8 cellular contexts compared by ENCODE assay signal in genomic region chr7:80078159-80078731, GRCh38. TPM values are rescaled to one million over a fixed set of nuclear protein-coding genes. Genes with fewer than 3 reads are reported as not detected.
DNase-seq lines count a peak whose midpoint lies in the region; ATAC-seq, FAIRE-seq and TF ChIP-seq lines count a peak whose summit lies in the region.

No MANE protein-coding gene starts in this region.

- peaks cover 12% of the 10 kb centered on the region for H3K4me1 Mint-ChIP-seq in CD14-positive monocyte
- peaks cover 11% of the 10 kb centered on the region for H3K4me1 Mint-ChIP-seq in activated naive CD8-positive, alpha-beta T cell treated with anti-CD3 and anti-CD28 coated beads, Interleukin-2, amount 10 ng/mL, durations not matched to agents 7 days and 5 days

- peak; percentile 56 for ATAC-seq in activated naive CD8-positive, alpha-beta T cell treated with anti-CD3 and anti-CD28 coated beads, Interleukin-2, amount 10 ng/mL, durations not matched to agents 7 days and 5 days (ENCODE audit: low read depth)
- no peak for ATAC-seq in aorta (ENCODE audit: low FRiP score)

- H3K27ac Mint-ChIP-seq in CD14-positive monocyte = peak overlapping the region in 3 of 7 donors; percentile 2 to 27 (median 25)
- peak overlapping the region; percentile 81 for H3K27ac Mint-ChIP-seq in activated naive CD8-positive, alpha-beta T cell treated with anti-CD3 and anti-CD28 coated beads, Interleukin-2, amount 10 ng/mL, durations not matched to agents 7 days and 5 days

- H3K4me3 ChIP-seq in vagina (peak overlapping the region; percentile 25 to 26), aorta (ENCODE audit: low read length in 2 of 2) (no peak overlapping the region)

- H3K4me1 ChIP-seq in vagina = no peaks in the 10 kb centered on the region
- H3K4me1 ChIP-seq in aorta (ENCODE audit: control insufficient read depth in 1 of 2, insufficient read depth in 2 of 2, low read length in 2 of 2) = no peaks in the 10 kb centered on the region

- no peak overlapping the region for H3K27ac ChIP-seq in vagina
- H3K27ac ChIP-seq in aorta (ENCODE audit: low read depth in 1 of 2, low read length in 2 of 2) = no peak overlapping the region

- no peak for FAIRE-seq in frontal cortex (lab: Jason Lieb, UNC)

- no peaks in the 10 kb centered on the region for H3K27me3 ChIP-seq in vagina
- H3K27me3 ChIP-seq in aorta (ENCODE audit: control insufficient read depth in 1 of 2, insufficient read depth in 2 of 2, low read length in 1 of 2) = no peaks in the 10 kb centered on the region

- TF ChIP-seq CTCF in CD14-positive monocyte (IDR thresholded peaks at IDR 0.05) (no peak), vagina (IDR thresholded peaks at IDR 0.05) (no peak)

- H3K4me3 Mint-ChIP-seq in CD14-positive monocyte = peak overlapping the region; percentile 75 to 95
- H3K4me3 Mint-ChIP-seq in activated naive CD8-positive, alpha-beta T cell treated with anti-CD3 and anti-CD28 coated beads, Interleukin-2, amount 10 ng/mL, durations not matched to agents 7 days and 5 days = peak overlapping the region; percentile 83

- TF ChIP-seq POLR2A in vagina (IDR thresholded peaks at IDR 0.05) = no peak

- WGBS in aorta, 2 donors = 59 to 61% methylated on average over 5 of the region's 5 CpGs

- H3K9me3 ChIP-seq in vagina (no peaks in the 10 kb centered on the region), aorta (ENCODE audit: control insufficient read depth, low read length) (no peaks in the 10 kb centered on the region)

- intact Hi-C loops in CD14-positive monocyte (cut with micrococcal nuclease) (no loop called here), vagina (cut with DNase I) (no loop called here), aorta (cut with DNase I) (no loop called here)

- DNase-seq in CD14-positive monocyte (ENCODE audit: low spot score) = no peak
- peak; percentile 27 to 51 for DNase-seq in Kasumi-1 (lab: John Stamatoyannopoulos, UW)
- DNase-seq in activated naive CD8-positive, alpha-beta T cell treated with anti-CD3 and anti-CD28 coated beads, Interleukin-2, amount 10 ng/mL, durations not matched to agents 7 days and 5 days = no peak
- DNase-seq in lung microvascular endothelial cell (ENCODE audit: low read depth in 2 of 2) = peak; percentile 45 to 71
- no peak for DNase-seq in vagina (ENCODE audit: extremely low spot score in 2 of 2)
- no peak for DNase-seq in aorta
- DNase-seq in D341Med (ENCODE audit: low spot score) = no peak
- no peak for DNase-seq in frontal cortex (ENCODE audit: low spot score in 2 of 2)

- peaks cover 0 to 2% (median 2%) of the 10 kb centered on the region in 3 donors for H3K27me3 Mint-ChIP-seq in CD14-positive monocyte (ENCODE audit: low read depth in 3 of 3)
- no peaks in the 10 kb centered on the region for H3K27me3 Mint-ChIP-seq in activated naive CD8-positive, alpha-beta T cell treated with anti-CD3 and anti-CD28 coated beads, Interleukin-2, amount 10 ng/mL, durations not matched to agents 7 days and 5 days

- no peaks in the 10 kb centered on the region for H3K36me3 ChIP-seq in vagina
- H3K36me3 ChIP-seq in aorta (ENCODE audit: control insufficient read depth in 1 of 2, insufficient read depth in 2 of 2, low read length in 1 of 2) = no peaks in the 10 kb centered on the region

- peaks cover 0 to 7% (median 3%) of the 10 kb centered on the region in 7 donors for H3K9me3 Mint-ChIP-seq in CD14-positive monocyte
- no peaks in the 10 kb centered on the region for H3K9me3 Mint-ChIP-seq in activated naive CD8-positive, alpha-beta T cell treated with anti-CD3 and anti-CD28 coated beads, Interleukin-2, amount 10 ng/mL, durations not matched to agents 7 days and 5 days

- no peaks in the 10 kb centered on the region for H3K36me3 Mint-ChIP-seq in CD14-positive monocyte
- peaks cover 1% of the 10 kb centered on the region for H3K36me3 Mint-ChIP-seq in activated naive CD8-positive, alpha-beta T cell treated with anti-CD3 and anti-CD28 coated beads, Interleukin-2, amount 10 ng/mL, durations not matched to agents 7 days and 5 days

- POLR2A ChIA-PET in activated naive CD8-positive, alpha-beta T cell treated with anti-CD3 and anti-CD28 coated beads, Interleukin-2, amount 10 ng/mL, durations not matched to agents 7 days and 5 days (lab: Charles Lee) = no interaction called here

RNA-seq across cellular contexts. Expression of gene GNAI1, which starts 56.4 kb away (rescaled TPM):
- polyA plus RNA-seq in CD14-positive monocyte = 1 to 10 TPM in 1 of 2 donors, under 1 TPM in 1; 0.79 to 1.0 TPM
- total RNA-seq in activated naive CD8-positive, alpha-beta T cell treated with anti-CD3 and anti-CD28 coated beads, Interleukin-2, amount 10 ng/mL, durations not matched to agents 7 days and 5 days = under 1 TPM; 0.14 to 0.17 TPM
- total RNA-seq in lung microvascular endothelial cell = 13.9 and 16.1 TPM in 2 replicates
- total RNA-seq in vagina = 50.6 TPM
- total RNA-seq in aorta = 10 to 100 TPM; 17.9 to 20.7 TPM
- 10 to 100 TPM; 10.3 to 14.0 TPM for polyA plus RNA-seq in aorta
- 152 TPM for total RNA-seq in frontal cortex

Comparison
In these comparisons a context has a peak if more than half of its experiments do, and no peak if none do; other contexts are left out.
1. DNase-seq: peak in Kasumi-1 (2 of 2) and lung microvascular endothelial cell (2 of 2); none in CD14-positive monocyte (single experiment), activated naive CD8-positive, alpha-beta T cell treated with anti-CD3 and anti-CD28 coated beads, Interleukin-2, amount 10 ng/mL, durations not matched to agents 7 days and 5 days (single experiment), vagina (0 of 2), aorta (0 of 2), D341Med (single experiment) and frontal cortex (0 of 2).
2. H3K4me3 ChIP-seq: peak in vagina (2 of 2); none in aorta (0 of 2).
3. RNA of gene GNAI1, which starts 56.4 kb away (total RNA-seq): 152 TPM in frontal cortex (single experiment), 50.6 TPM in vagina (single experiment), 17.9 to 20.7 TPM in aorta and 13.9 to 16.1 TPM in lung microvascular endothelial cell; 0.14 to 0.17 TPM in activated naive CD8-positive, alpha-beta T cell treated with anti-CD3 and anti-CD28 coated beads, Interleukin-2, amount 10 ng/mL, durations not matched to agents 7 days and 5 days; every median in the first group is over 10 times any median in the second.